14 cellular contexts compared by ENCODE assay signal in the genomic region with DNA sequence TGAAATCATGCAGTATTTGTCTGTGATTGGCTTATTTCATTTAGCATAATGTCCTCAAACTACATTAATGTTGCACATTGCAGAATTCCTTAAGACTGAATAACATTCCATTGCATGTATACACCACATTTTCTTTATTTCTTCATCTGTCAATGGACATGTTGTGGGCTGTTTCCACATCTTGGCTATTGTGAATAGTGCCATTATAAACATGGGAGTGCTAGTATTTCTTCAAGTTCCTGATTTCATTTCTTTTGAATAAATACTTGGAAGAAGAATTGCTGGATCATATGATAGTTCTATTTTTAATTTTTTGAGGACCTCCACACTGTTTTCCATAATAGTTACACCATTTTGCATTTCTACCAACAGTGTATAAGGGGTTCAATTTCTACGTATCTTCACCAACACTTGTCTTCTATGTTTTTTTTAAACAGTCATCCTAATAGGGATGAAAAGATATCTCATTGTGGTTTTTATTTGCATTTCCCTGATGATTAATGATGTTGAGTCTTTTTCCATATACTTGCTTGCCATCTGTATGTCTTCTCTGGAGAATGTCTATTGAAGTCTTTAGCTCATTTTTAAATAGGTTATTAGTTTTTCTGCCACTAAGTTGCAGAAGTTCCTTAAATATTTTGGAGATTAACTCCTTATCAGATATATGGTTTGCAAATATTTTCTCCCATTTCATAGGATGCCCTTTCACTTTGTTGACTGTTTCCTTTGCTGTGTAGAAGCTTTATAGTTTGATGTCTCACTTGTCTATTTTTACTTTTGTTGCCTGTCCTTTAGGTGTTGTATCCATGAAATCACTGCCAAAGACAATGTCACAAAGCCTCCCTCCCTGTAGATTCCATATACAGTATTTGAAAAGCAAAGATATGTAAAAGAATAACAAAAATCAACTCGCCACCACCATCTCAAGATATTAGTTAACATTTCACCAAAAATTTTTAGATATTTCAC. TPM values are rescaled to one million over a fixed set of nuclear protein-coding genes. Genes with fewer than 3 reads are reported as not detected.
A peak's percentile ranks its signal among the peaks of the same experiment; 100 is the strongest.
DNase-seq lines count a peak whose midpoint lies in the region; ATAC-seq and TF ChIP-seq lines count a peak whose summit lies in the region.
"Had no signal": no experiment of that assay in that cellular context is flagged by ENCODE, and none has a peak within 500 bp of the region (broad histone marks: within the 10 kb centered on the region; RNA-seq: fewer than 3 reads in every experiment).

No MANE protein-coding gene starts in this region.

- peaks cover 73% of the 10 kb centered on the region for H3K4me1 Mint-ChIP-seq in activated T-cell treated with anti-CD3 and anti-CD28 coated beads, Interleukin-2, amount 50 U/mL, for 72 hours (ENCODE audit: low read depth)
- H3K4me1 Mint-ChIP-seq in chondrocyte (ENCODE audit: low read depth): peaks cover 62% of the 10 kb centered on the region

- H3K4me3 Mint-ChIP-seq in activated T-cell treated with anti-CD3 and anti-CD28 coated beads, Interleukin-2, amount 50 U/mL, for 72 hours: peak overlapping the region; percentile 6 to 9
- no peak overlapping the region for H3K4me3 Mint-ChIP-seq in chondrocyte (ENCODE audit: unreplicated experiment)

- no peak overlapping the region for H3K27ac Mint-ChIP-seq in activated T-cell treated with anti-CD3 and anti-CD28 coated beads, Interleukin-2, amount 50 U/mL, for 72 hours
- peak overlapping the region; percentile 19 for H3K27ac Mint-ChIP-seq in chondrocyte (ENCODE audit: unreplicated experiment)

- TF ChIP-seq CTCF in Panc1 (IDR thresholded peaks at IDR 0.05): no peak
- TF ChIP-seq CTCF in chondrocyte (IDR thresholded peaks at IDR 0.05): no peak
- no peak for TF ChIP-seq CTCF in psoas muscle (IDR thresholded peaks at IDR 0.05)

- in situ Hi-C loops in Panc1 (cut with HindIII; ENCODE audit: low pct_unique_long_range_greater_than_20kb, low sequenced_read_pairs): no loop called here

- no peaks in the 10 kb centered on the region for H3K9me3 ChIP-seq in Panc1 (ENCODE audit: control insufficient read depth, insufficient read depth, low read depth, low read length)
- no peaks in the 10 kb centered on the region for H3K9me3 ChIP-seq in psoas muscle
- H3K9me3 ChIP-seq: colonic mucosa, esophagus squamous epithelium, tibial nerve had no signal

- WGBS in psoas muscle, 3 donors: 91 to 97% (median 94%) methylated on average over 2 of the region's 2 CpGs

- no peak overlapping the region for H3K4me3 ChIP-seq in Panc1 (ENCODE audit: low read depth in 2 of 2, low read length in 2 of 2)
- H3K4me3 ChIP-seq in psoas muscle: no peak overlapping the region
- H3K4me3 ChIP-seq: colonic mucosa, esophagus squamous epithelium, tibial nerve had no signal

- H3K4me1 ChIP-seq in Panc1 (ENCODE audit: control insufficient read depth, insufficient read depth, low read length) (peaks cover 10% of the 10 kb centered on the region), psoas muscle (peaks cover 56% of the 10 kb centered on the region)

- H3K27me3 Mint-ChIP-seq in activated T-cell treated with anti-CD3 and anti-CD28 coated beads, Interleukin-2, amount 50 U/mL, for 72 hours (ENCODE audit: low read depth): no peaks in the 10 kb centered on the region
- no peaks in the 10 kb centered on the region for H3K27me3 Mint-ChIP-seq in chondrocyte (ENCODE audit: low read depth)

- H3K36me3 ChIP-seq in Panc1 (ENCODE audit: control insufficient read depth, insufficient read depth, low read length) (no peaks in the 10 kb centered on the region), psoas muscle (ENCODE audit: insufficient read depth in 1 of 2, low read depth in 1 of 2) (no peaks in the 10 kb centered on the region)
- H3K36me3 ChIP-seq: colonic mucosa had no signal

- H3K27me3 ChIP-seq in Panc1 (ENCODE audit: control insufficient read depth, insufficient read depth, low read length) (no peaks in the 10 kb centered on the region), psoas muscle (ENCODE audit: insufficient read depth in 3 of 3, low read length in 2 of 3) (no peaks in the 10 kb centered on the region)
- H3K27me3 ChIP-seq: colonic mucosa, esophagus squamous epithelium, tibial nerve had no signal

- intact Hi-C loops in Panc1 (cut with micrococcal nuclease; ENCODE audit: unreplicated experiment) (no loop called here), psoas muscle (cut with DNase I) (no loop called here)

- CTCF ChIA-PET in Panc1 (lab: Charles Lee): interaction anchor here (0.6 kb wide), 1 partner anchor 8 kb away, joined by 3 read pairs; no protein-coding TSS in a partner anchor

- TSS peak; percentile 21 for BruUV-seq in Panc1 (replicated peaks; lab: Mats Ljungman, UMichigan)

- H3K36me3 Mint-ChIP-seq in activated T-cell treated with anti-CD3 and anti-CD28 coated beads, Interleukin-2, amount 50 U/mL, for 72 hours (ENCODE audit: insufficient read depth in 2 of 2): peaks cover 2 to 7% of the 10 kb centered on the region in 2 donors
- H3K36me3 Mint-ChIP-seq in chondrocyte (ENCODE audit: low read depth): no peaks in the 10 kb centered on the region

- ATAC-seq in activated T-cell treated with anti-CD3 and anti-CD28 coated beads, Interleukin-2, amount 50 U/mL, for 72 hours (replicated peaks in 1 of 2): no peak
- ATAC-seq in Panc1 (no peak), psoas muscle (peak in 3 of 4 donors; percentile 51 to 86 (median 81)), HG03159 (IDR thresholded peaks at IDR 0.05; ENCODE audit: unreplicated experiment) (no peak)

- H3K9me3 Mint-ChIP-seq in activated T-cell treated with anti-CD3 and anti-CD28 coated beads, Interleukin-2, amount 50 U/mL, for 72 hours: no peaks in the 10 kb centered on the region
- H3K9me3 Mint-ChIP-seq in chondrocyte (ENCODE audit: low read depth): peaks cover 5% of the 10 kb centered on the region

- no peak for DNase-seq in activated T-cell treated with anti-CD3 and anti-CD28 coated beads, Interleukin-2, amount 50 U/mL, for 72 hours
- DNase-seq in activated T-cell treated with anti-CD3 and anti-CD28 coated beads for 4 hours (no peak), Panc1 (ENCODE audit: low read depth, low spot score) (no peak), chondrocyte (ENCODE audit: low spot score) (no peak), psoas muscle (no peak), NCI-H146 treated with DMSO at 0.1 percent for 48 hours (lab: John Stamatoyannopoulos, UW; ENCODE audit: unreplicated experiment) (no peak)
- DNase-seq in stimulated activated CD4-positive, alpha-beta T cell treated with anti-CD3 and anti-CD28 coated beads, Interleukin-4, amount 100 ng/mL, for 1 hour: no peak
- DNase-seq: activated CD4-positive, alpha-beta T cell treated with anti-CD3 and anti-CD28 coated beads, Interleukin-2, amount 50 U/mL, for 48 hours; activated naive CD4-positive, alpha-beta T cell treated with anti-CD3 and anti-CD28 coated beads, Interleukin-2, amount 50 U/mL, for 16 hours; colonic mucosa; esophagus squamous epithelium; T-helper 2 cell had no signal

- no peak overlapping the region for H3K27ac ChIP-seq in Panc1 (ENCODE audit: low read length)
- no peak overlapping the region for H3K27ac ChIP-seq in psoas muscle
- H3K27ac ChIP-seq: colonic mucosa, esophagus squamous epithelium, tibial nerve had no signal

- POLR2A ChIA-PET in Panc1 (lab: Charles Lee): no interaction called here

RNA-seq across cellular contexts. Expression of a gene that starts 14.6 kb away (rescaled TPM):
- 10 to 100 TPM; 50.3 to 59.7 TPM for total RNA-seq in activated T-cell treated with anti-CD3 and anti-CD28 coated beads, Interleukin-2, amount 50 U/mL, for 72 hours
- total RNA-seq in Panc1 (2021; ENCODE audit: unreplicated experiment) (58.9 TPM), chondrocyte (57.9 to 58.7 TPM (median 58.1 TPM) in 3 replicates), psoas muscle (10 to 100 TPM; 31.0 to 39.4 (median 34.9) TPM)
- polyA plus RNA-seq in Panc1 (2012; ENCODE audit: insufficient read length): 22.5 TPM
- polyA plus RNA-seq in psoas muscle: 10 to 100 TPM; 16.3 to 30.8 (median 21.3) TPM

Comparison
In these comparisons a context has a peak if more than half of its experiments do, and no peak if none do; other contexts are left out.
1. ATAC-seq: peak in psoas muscle (3 of 4); none in activated T-cell treated with anti-CD3 and anti-CD28 coated beads, Interleukin-2, amount 50 U/mL, for 72 hours (0 of 2), Panc1 (single experiment) and HG03159 (single experiment).